2 cellular contexts compared by ENCODE assay signal in the genomic region with DNA sequence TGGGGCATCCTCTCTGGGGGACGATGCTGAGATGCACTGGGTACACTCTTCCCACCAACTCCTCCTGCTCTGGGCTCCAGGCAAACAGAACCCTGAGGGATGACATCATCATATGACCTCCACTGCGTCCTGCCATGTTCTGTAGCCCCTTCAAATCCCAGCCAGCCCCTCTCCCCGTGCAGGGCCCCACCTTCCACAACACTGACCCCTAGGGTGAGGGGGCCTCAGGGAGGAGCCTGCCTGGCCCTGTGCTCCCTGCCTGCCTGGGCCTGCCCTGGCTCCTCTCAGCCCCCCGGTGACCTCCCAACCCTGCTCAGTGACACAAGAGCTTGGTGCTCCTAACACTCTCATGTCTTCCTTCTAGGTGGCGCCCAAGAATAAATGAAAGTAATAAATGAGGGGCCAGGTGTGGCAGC.
A peak's percentile ranks its signal among the peaks of the same experiment; 100 is the strongest.
TF ChIP-seq lines count a peak whose summit lies in the region.

No MANE protein-coding gene starts in this region.

TF ChIP-seq in HepG2, 621 proteins besides CTCF, POLR2A, EP300 and RAD21:
- peak; percentile 95 for TF ChIP-seq ATF7 (IDR thresholded peaks at IDR 0.05)
- TF ChIP-seq ATF7 (CRISPR knock-in tag; IDR thresholded peaks at IDR 0.05), result no peak
- TF ChIP-seq, protein P1, sequence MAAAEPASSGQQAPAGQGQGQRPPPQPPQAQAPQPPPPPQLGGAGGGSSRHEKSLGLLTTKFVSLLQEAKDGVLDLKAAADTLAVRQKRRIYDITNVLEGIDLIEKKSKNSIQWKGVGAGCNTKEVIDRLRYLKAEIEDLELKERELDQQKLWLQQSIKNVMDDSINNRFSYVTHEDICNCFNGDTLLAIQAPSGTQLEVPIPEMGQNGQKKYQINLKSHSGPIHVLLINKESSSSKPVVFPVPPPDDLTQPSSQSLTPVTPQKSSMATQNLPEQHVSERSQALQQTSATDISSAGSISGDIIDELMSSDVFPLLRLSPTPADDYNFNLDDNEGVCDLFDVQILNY (CRISPR knock-in tag; conservative IDR thresholded peaks at IDR 0.05), result no peak
- peak; percentile 86 for TF ChIP-seq ZNF263 (CRISPR knock-in tag; IDR thresholded peaks at IDR 0.05)
- 0 out of 2 replicates have a peak, but pooled peaks have one; percentile 34 for TF ChIP-seq ZBTB7B (CRISPR knock-in tag; IDR thresholded peaks at IDR 0.05)
- TF ChIP-seq BCL6 (CRISPR knock-in tag; IDR thresholded peaks at IDR 0.05), result no peak
- peak; percentile 54; the same call in 1 of the 2 replicates for TF ChIP-seq CREB1 (IDR thresholded peaks at IDR 0.05)
- no peak for TF ChIP-seq CREB1 (CRISPR knock-in tag; IDR thresholded peaks at IDR 0.05)
- peak; percentile 40 for TF ChIP-seq STAG1 (CRISPR knock-in tag; IDR thresholded peaks at IDR 0.05)
- TF ChIP-seq ATF3 (CRISPR knock-in tag; IDR thresholded peaks at IDR 0.05), result 0 out of 2 replicates have a peak, but pooled peaks have one; percentile 19
- no peak for TF ChIP-seq ARNTL (CRISPR knock-in tag; IDR thresholded peaks at IDR 0.05)
- TF ChIP-seq ZNF552 (CRISPR knock-in tag; IDR thresholded peaks at IDR 0.05; ENCODE audit: borderline replicate concordance), result no peak
- no peak for TF ChIP-seq PRDM15 (CRISPR knock-in tag; IDR thresholded peaks at IDR 0.05)

TF ChIP-seq in K562, 482 proteins besides CTCF, POLR2A, EP300 and RAD21:
- TF ChIP-seq ZNF274 (IDR thresholded peaks at IDR 0.05; ENCODE audit: borderline replicate concordance, low read depth, low read length) (no peak), MED1 (CRISPR knock-in tag; IDR thresholded peaks at IDR 0.05; ENCODE audit: borderline replicate concordance) (no peak), ZBTB7A (IDR thresholded peaks at IDR 0.05; ENCODE audit: borderline replicate concordance, control insufficient read depth, low read depth, low read length) (peak; percentile 35; the same call in 1 of the 2 replicates), SRSF9 (IDR thresholded peaks at IDR 0.05; ENCODE audit: borderline replicate concordance, low read depth, low read length) (no peak), TRIM28 (IDR thresholded peaks at IDR 0.05) (no peak), ADNP (tag; IDR thresholded peaks at IDR 0.05) (no peak), ESRRA (IDR thresholded peaks at IDR 0.05; ENCODE audit: borderline replicate concordance, low read depth) (peak; percentile 48; the same call in 1 of the 2 replicates), SAFB (IDR thresholded peaks at IDR 0.05; ENCODE audit: borderline replicate concordance, low read depth, low read length) (no peak), FOSL1 (tag; conservative IDR thresholded peaks at IDR 0.05) (no peak), ATF7 (IDR thresholded peaks at IDR 0.05) (peak; percentile 89), JUND (IDR thresholded peaks at IDR 0.05; ENCODE audit: borderline replicate concordance, low read depth, low read length) (peak; percentile 29; the same call in 1 of the 2 replicates), JUND (tag; IDR thresholded peaks at IDR 0.05; ENCODE audit: borderline replicate concordance, low read depth, low read length) (peak; percentile 44; the same call in 1 of the 3 replicates), MECOM (CRISPR knock-in tag; IDR thresholded peaks at IDR 0.05) (no peak), ATF3 (IDR thresholded peaks at IDR 0.05) (peak; percentile 94), ATF3 (CRISPR knock-in tag; conservative IDR thresholded peaks at IDR 0.05) (no peak)
- TF ChIP-seq, protein P2, sequence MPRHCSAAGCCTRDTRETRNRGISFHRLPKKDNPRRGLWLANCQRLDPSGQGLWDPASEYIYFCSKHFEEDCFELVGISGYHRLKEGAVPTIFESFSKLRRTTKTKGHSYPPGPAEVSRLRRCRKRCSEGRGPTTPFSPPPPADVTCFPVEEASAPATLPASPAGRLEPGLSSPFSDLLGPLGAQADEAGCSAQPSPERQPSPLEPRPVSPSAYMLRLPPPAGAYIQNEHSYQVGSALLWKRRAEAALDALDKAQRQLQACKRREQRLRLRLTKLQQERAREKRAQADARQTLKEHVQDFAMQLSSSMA (CRISPR knock-in tag; IDR thresholded peaks at IDR 0.05), result no peak
